Comparison of ENCODE assay signal across 8 cellular contexts in genomic region chr15:75801859-75802593, GRCh38. TPM values are rescaled to one million over a fixed set of nuclear protein-coding genes. Genes with fewer than 3 reads are reported as not detected.
DNase-seq lines count a peak whose midpoint lies in the region; ATAC-seq, FAIRE-seq and TF ChIP-seq lines count a peak whose summit lies in the region.

No MANE protein-coding gene starts in this region.

- no peak for FAIRE-seq in H54 (lab: Jason Lieb, UNC)

- H3K9me3 Mint-ChIP-seq in activated naive CD8-positive, alpha-beta T cell treated with anti-CD3 and anti-CD28 coated beads, Interleukin-2, amount 10 ng/mL, durations not matched to agents 7 days and 5 days, result no peaks in the 10 kb centered on the region

- peaks cover 64% of the 10 kb centered on the region for H3K27me3 Mint-ChIP-seq in activated naive CD8-positive, alpha-beta T cell treated with anti-CD3 and anti-CD28 coated beads, Interleukin-2, amount 10 ng/mL, durations not matched to agents 7 days and 5 days

- no peak overlapping the region for H3K27ac Mint-ChIP-seq in activated naive CD8-positive, alpha-beta T cell treated with anti-CD3 and anti-CD28 coated beads, Interleukin-2, amount 10 ng/mL, durations not matched to agents 7 days and 5 days

- WGBS in psoas muscle, 3 donors, result 4 to 6% (median 6%) methylated on average over 25 of the region's 25 CpGs

- TF ChIP-seq POLR2A in H54 (IDR thresholded peaks at IDR 0.05; ENCODE audit: low read depth, low read length), result no peak

- H3K4me1 ChIP-seq in psoas muscle, result no peaks in the 10 kb centered on the region

- H3K9me3 ChIP-seq in psoas muscle, result no peaks in the 10 kb centered on the region

- H3K4me3 ChIP-seq in psoas muscle, result peak overlapping the region; percentile 48

- no peaks in the 10 kb centered on the region for H3K36me3 ChIP-seq in psoas muscle (ENCODE audit: insufficient read depth in 1 of 2, low read depth in 1 of 2)

- DNase-seq in D341Med (ENCODE audit: low spot score) (peak; percentile 93), H54 (ENCODE audit: insufficient read length, low spot score) (peak; percentile 53), NCI-H1092 treated with DMSO at 0.1 percent for 48 hours (lab: John Stamatoyannopoulos, UW) (peak; percentile 44), SW480 (ENCODE audit: low spot score) (peak; percentile 60), left cardiac atrium (peak; percentile 84), psoas muscle (peak; percentile 80 to 91), ureter (ENCODE audit: low spot score) (peak; percentile 83)
- peak; percentile 81 for DNase-seq in activated naive CD8-positive, alpha-beta T cell treated with anti-CD3 and anti-CD28 coated beads, Interleukin-2, amount 10 ng/mL, durations not matched to agents 7 days and 5 days

- no peaks in the 10 kb centered on the region for H3K27me3 ChIP-seq in psoas muscle (ENCODE audit: insufficient read depth in 3 of 3, low read length in 2 of 3)

- H3K27ac ChIP-seq in psoas muscle, result no peak overlapping the region

- H3K36me3 Mint-ChIP-seq in activated naive CD8-positive, alpha-beta T cell treated with anti-CD3 and anti-CD28 coated beads, Interleukin-2, amount 10 ng/mL, durations not matched to agents 7 days and 5 days, result no peaks in the 10 kb centered on the region

- H3K4me3 Mint-ChIP-seq in activated naive CD8-positive, alpha-beta T cell treated with anti-CD3 and anti-CD28 coated beads, Interleukin-2, amount 10 ng/mL, durations not matched to agents 7 days and 5 days, result peak overlapping the region; percentile 62

- POLR2A ChIA-PET in activated naive CD8-positive, alpha-beta T cell treated with anti-CD3 and anti-CD28 coated beads, Interleukin-2, amount 10 ng/mL, durations not matched to agents 7 days and 5 days (lab: Charles Lee), result interaction anchor here (1.3 kb wide), 1 partner anchor 74 kb away, joined by 3 read pairs; no protein-coding TSS in a partner anchor

- peak; percentile 90 for TF ChIP-seq CTCF in psoas muscle (IDR thresholded peaks at IDR 0.05)

- ATAC-seq in activated naive CD8-positive, alpha-beta T cell treated with anti-CD3 and anti-CD28 coated beads, Interleukin-2, amount 10 ng/mL, durations not matched to agents 7 days and 5 days (ENCODE audit: low read depth), result peak; percentile 99
- ATAC-seq in left cardiac atrium (peak; percentile 99), psoas muscle (peak; percentile 98 to 100 (median 99))

- intact Hi-C loops in left cardiac atrium (cut with DNase I) (loop anchor here (5.0 to 10.0 kb wide), 3 partner anchors 67 to 115 kb away; no protein-coding TSS in a partner anchor), psoas muscle (cut with DNase I) (loop anchor here (2.0 kb wide), 4 partner anchors 73 to 435 kb away; no protein-coding TSS in a partner anchor)

- H3K4me1 Mint-ChIP-seq in activated naive CD8-positive, alpha-beta T cell treated with anti-CD3 and anti-CD28 coated beads, Interleukin-2, amount 10 ng/mL, durations not matched to agents 7 days and 5 days, result peaks cover 6% of the 10 kb centered on the region

RNA-seq across cellular contexts. Expression of gene UBE2Q2, which starts 41.2 kb away (rescaled TPM):
- 10 to 100 TPM; 27.5 to 29.7 TPM for total RNA-seq in activated naive CD8-positive, alpha-beta T cell treated with anti-CD3 and anti-CD28 coated beads, Interleukin-2, amount 10 ng/mL, durations not matched to agents 7 days and 5 days
- 10 to 100 TPM; 24.1 to 25.4 TPM for total RNA-seq in left cardiac atrium
- 10 to 100 TPM; 14.0 to 26.4 (median 19.1) TPM for total RNA-seq in psoas muscle
- 10 to 100 TPM in 2 of 3 donors, 1 to 10 TPM in 1; 9.3 to 32.2 (median 15.9) TPM for polyA plus RNA-seq in psoas muscle
- 29.1 TPM for total RNA-seq in ureter
